In genomic region chr15:40197434-40197833, GRCh38 we compare ENCODE assay signal across 23 cellular contexts. TPM values are rescaled to one million over a fixed set of nuclear protein-coding genes. Genes with fewer than 3 reads are reported as not detected.
DNase-seq lines count a peak whose midpoint lies in the region; ATAC-seq, FAIRE-seq and TF ChIP-seq lines count a peak whose summit lies in the region.
"Had no signal": no experiment of that assay in that cellular context is flagged by ENCODE, and none has a peak within 500 bp of the region (broad histone marks: within the 10 kb centered on the region; RNA-seq: fewer than 3 reads in every experiment).

No MANE protein-coding gene starts in this region.

- ATAC-seq in K562 = no peak
- peak; percentile 65 for ATAC-seq in stimulated activated naive CD8-positive, alpha-beta T cell treated with anti-CD3 and anti-CD28 coated beads, Interleukin-15, amount 100 ng/mL, for 72 hours
- ATAC-seq: SK-N-SH treated with all-trans-retinoic acid at 6 μM for 48 hours had no signal

- TF ChIP-seq RAD21 in K562 (CRISPR knock-in tag; conservative IDR thresholded peaks at IDR 0.05 in 1 of 2, IDR thresholded peaks at IDR 0.05 in 1 of 2) = no peak

- H3K27ac ChIP-seq in K562 (ENCODE audit: extremely low read depth, low read depth, low read length) (no peak overlapping the region), kidney (ENCODE audit: low read depth in 2 of 2, low read length in 2 of 2) (no peak overlapping the region)
- H3K27ac ChIP-seq: colonic mucosa, tibial nerve, VCaP had no signal

- H2AFZ ChIP-seq in K562 (ENCODE audit: low read depth, low read length) = no peak overlapping the region

- H3K9me3 Mint-ChIP-seq in activated naive CD4-positive, alpha-beta T cell treated with anti-CD3 and anti-CD28 coated beads, Interleukin-2, amount 10 ng/mL, durations not matched to agents 7 days and 5 days = no peaks in the 10 kb centered on the region
- H3K9me3 Mint-ChIP-seq in stimulated activated naive CD8-positive, alpha-beta T cell treated with anti-CD3 and anti-CD28 coated beads, Interleukin-15, amount 100 ng/mL, for 72 hours = no peaks in the 10 kb centered on the region
- H3K9me3 Mint-ChIP-seq: naive B cell had no signal

- H4K20me1 ChIP-seq in K562 (replicated peaks; ENCODE audit: control insufficient read depth, insufficient read depth, low read length) = no peaks in the 10 kb centered on the region

- POLR2A ChIA-PET in K562 (lab: Yijun Ruan, JAX) = no interaction called here

- no peak overlapping the region for H3K4me2 ChIP-seq in K562 (ENCODE audit: insufficient read depth, low read length)

- BruUV-seq in K562 (replicated peaks; lab: Mats Ljungman, UMichigan) = no TSS peak

- H3K9me3 ChIP-seq in K562 (replicated peaks; ENCODE audit: control insufficient read depth, insufficient read depth, low read depth, low read length) (no peaks in the 10 kb centered on the region), kidney (ENCODE audit: control insufficient read depth in 1 of 2, low read length in 2 of 2) (no peaks in the 10 kb centered on the region)
- H3K9me3 ChIP-seq: colonic mucosa, tibial nerve had no signal

- no peak overlapping the region for H3K9ac ChIP-seq in K562 (ENCODE audit: insufficient read depth in 1 of 2, low read depth in 2 of 2, low read length in 2 of 2)
- H3K9ac ChIP-seq in kidney (ENCODE audit: low read length in 2 of 2) = no peak overlapping the region

- peaks cover 66% of the 10 kb centered on the region for H3K36me3 Mint-ChIP-seq in activated naive CD4-positive, alpha-beta T cell treated with anti-CD3 and anti-CD28 coated beads, Interleukin-2, amount 10 ng/mL, durations not matched to agents 7 days and 5 days

- intact Hi-C loops in K562 (cut with micrococcal nuclease) = no loop called here
- intact Hi-C loops in kidney (cut with DNase I) = no loop called here

- H3K27ac Mint-ChIP-seq in activated naive CD4-positive, alpha-beta T cell treated with anti-CD3 and anti-CD28 coated beads, Interleukin-2, amount 10 ng/mL, durations not matched to agents 7 days and 5 days = peak overlapping the region; percentile 31
- H3K27ac Mint-ChIP-seq in stimulated activated naive CD8-positive, alpha-beta T cell treated with anti-CD3 and anti-CD28 coated beads, Interleukin-15, amount 100 ng/mL, for 72 hours = no peak overlapping the region
- H3K27ac Mint-ChIP-seq: B cell, mesothelial cell of epicardium had no signal

- TF ChIP-seq EP300 in K562 (IDR thresholded peaks at IDR 0.05; ENCODE audit: low read length) = no peak

- H3K9me1 ChIP-seq in K562 (ENCODE audit: control insufficient read depth, insufficient read depth, low read length) = no peaks in the 10 kb centered on the region

- H3K27me3 ChIP-seq in K562 (ENCODE audit: control insufficient read depth in 2 of 2, insufficient read depth in 2 of 2, low read length in 2 of 2) = no peaks in the 10 kb centered on the region
- H3K27me3 ChIP-seq: colonic mucosa, tibial nerve had no signal

- peaks cover 13% of the 10 kb centered on the region; the same call in 2 of the 3 replicates for H3K79me2 ChIP-seq in K562 (ENCODE audit: control insufficient read depth, insufficient read depth, low read length)

- H3K36me3 ChIP-seq in K562 (ENCODE audit: control insufficient read depth, insufficient read depth, low read length) = peaks cover 91% of the 10 kb centered on the region
- H3K36me3 ChIP-seq in kidney (ENCODE audit: control insufficient read depth in 1 of 2, insufficient read depth in 2 of 2, low read length in 2 of 2) = no peaks in the 10 kb centered on the region
- H3K36me3 ChIP-seq: colonic mucosa, tibial nerve had no signal

- TF ChIP-seq CTCF in K562 (IDR thresholded peaks at IDR 0.05 in 2 of 3, conservative IDR thresholded peaks at IDR 0.05 in 1 of 3; ENCODE audit: insufficient read depth in 2 of 3, low read depth in 1 of 3, low read length in 3 of 3) (no peak), kidney (IDR thresholded peaks at IDR 0.05; ENCODE audit: borderline replicate concordance, extremely low read depth, insufficient read depth) (no peak)

- H3K4me1 Mint-ChIP-seq in activated naive CD4-positive, alpha-beta T cell treated with anti-CD3 and anti-CD28 coated beads, Interleukin-2, amount 10 ng/mL, durations not matched to agents 7 days and 5 days = peaks cover 39% of the 10 kb centered on the region
- peaks cover 25% of the 10 kb centered on the region for H3K4me1 Mint-ChIP-seq in stimulated activated naive CD8-positive, alpha-beta T cell treated with anti-CD3 and anti-CD28 coated beads, Interleukin-15, amount 100 ng/mL, for 72 hours
- H3K4me1 Mint-ChIP-seq: mesothelial cell of epicardium had no signal

- TF ChIP-seq POLR2A in K562 (conservative IDR thresholded peaks at IDR 0.05) = no peak

- H3K27me3 Mint-ChIP-seq in activated naive CD4-positive, alpha-beta T cell treated with anti-CD3 and anti-CD28 coated beads, Interleukin-2, amount 10 ng/mL, durations not matched to agents 7 days and 5 days = no peaks in the 10 kb centered on the region
- H3K27me3 Mint-ChIP-seq in stimulated activated naive CD8-positive, alpha-beta T cell treated with anti-CD3 and anti-CD28 coated beads, Interleukin-15, amount 100 ng/mL, for 72 hours = no peaks in the 10 kb centered on the region
- H3K27me3 Mint-ChIP-seq: B cell, naive B cell had no signal

- FAIRE-seq in K562 (lab: Jason Lieb, UNC) = peak; percentile 52
- FAIRE-seq in kidney (lab: Jason Lieb, UNC) = no peak
- FAIRE-seq: bronchial epithelial cell, GM12892, keratinocyte had no signal

- no peak for DNase-seq in activated naive CD4-positive, alpha-beta T cell treated with anti-CD3 and anti-CD28 coated beads, Interleukin-2, amount 10 ng/mL, durations not matched to agents 7 days and 5 days
- no peak for DNase-seq in activated naive CD4-positive, alpha-beta T cell treated with anti-CD3 and anti-CD28 coated beads, Interleukin-2, amount 50 U/mL, for 16 hours
- peak; percentile 68 for DNase-seq in Jurkat, Clone E6-1 (ENCODE audit: low read depth, low spot score)
- DNase-seq in K562 (ENCODE audit: extremely low read depth in 1 of 4, low spot score in 3 of 4) (no peak), kidney (no peak), NCI-H1092 (lab: John Stamatoyannopoulos, UW) (no peak)
- DNase-seq in stimulated activated naive CD8-positive, alpha-beta T cell treated with anti-CD3 and anti-CD28 coated beads, Interleukin-15, amount 100 ng/mL, for 72 hours = no peak
- DNase-seq: activated CD4-positive, alpha-beta T cell treated with anti-CD3 and anti-CD28 coated beads, Interleukin-2, amount 50 U/mL, for 1 hour; activated T-cell treated with anti-CD3 and anti-CD28 coated beads for 4 hours; anterior cingulate cortex; colonic mucosa; effector CD8-positive, alpha-beta T cell; MV-4-11; naive B cell; NCI-H510A treated with DMSO at 0.1 percent for 48 hours had no signal

- CTCF ChIA-PET in activated naive CD4-positive, alpha-beta T cell treated with anti-CD3 and anti-CD28 coated beads, Interleukin-2, amount 10 ng/mL, durations not matched to agents 7 days and 5 days (lab: Charles Lee) = interaction anchor here (0.7 to 1.3 kb wide), 3 partner anchors 20 to 152 kb away, joined by 3 to 6 read pairs (median 3); no protein-coding TSS in a partner anchor
- CTCF ChIA-PET in K562 (lab: Yijun Ruan, JAX; ENCODE audit: low intra/inter-chr PET ratio) = no interaction called here

- H3K4me3 ChIP-seq in Jurkat, Clone E6-1 (ENCODE audit: low read length) = no peak overlapping the region
- H3K4me3 ChIP-seq in K562 (no peak overlapping the region), kidney (ENCODE audit: low read length in 2 of 2) (no peak overlapping the region)
- H3K4me3 ChIP-seq: colonic mucosa, tibial nerve had no signal

- WGBS in K562 (ENCODE audit: insufficient coverage, low coverage, missing lambda C conversion rate) = 94% methylated on average over 1 of the region's 1 CpG

- in situ Hi-C loops in K562 (cut with MboI) = no loop called here

- H3K4me1 ChIP-seq in K562 (replicated peaks in 1 of 2; ENCODE audit: control insufficient read depth in 2 of 2, insufficient read depth in 2 of 2, low read length in 2 of 2) (no peaks in the 10 kb centered on the region), kidney (ENCODE audit: control insufficient read depth in 1 of 2, insufficient read depth in 1 of 2, low read depth in 1 of 2, low read length in 2 of 2) (no peaks in the 10 kb centered on the region)
- H3K4me1 ChIP-seq: colonic mucosa, tibial nerve had no signal

- no peak overlapping the region for H3K4me3 Mint-ChIP-seq in activated naive CD4-positive, alpha-beta T cell treated with anti-CD3 and anti-CD28 coated beads, Interleukin-2, amount 10 ng/mL, durations not matched to agents 7 days and 5 days
- H3K4me3 Mint-ChIP-seq in stimulated activated naive CD8-positive, alpha-beta T cell treated with anti-CD3 and anti-CD28 coated beads, Interleukin-15, amount 100 ng/mL, for 72 hours = no peak overlapping the region
- H3K4me3 Mint-ChIP-seq: B cell, mesothelial cell of epicardium, naive B cell had no signal

RNA-seq across cellular contexts. Expression of gene BUB1B, which starts 36.6 kb away (rescaled TPM):
- 138 TPM for polyA plus RNA-seq in Jurkat, Clone E6-1 (2012; ENCODE audit: insufficient read depth, insufficient read length)
- 100 and 246 TPM in 2 replicates for total RNA-seq in K562 (2011; cell fraction: chromatin; rRNA removed; ENCODE audit: low replicate concordance)
- 43.7 and 56.3 TPM in 2 replicates for total RNA-seq in K562 (2011; cell fraction: nucleolus; rRNA removed)
- total RNA-seq in K562 (2011; cell fraction: nucleoplasm; rRNA removed) = 69.7 and 78.0 TPM in 2 replicates
- total RNA-seq in K562 (2014; rRNA removed) = 73.1 and 79.1 TPM in 2 replicates
- 89.7 and 95.5 TPM in 2 replicates for total RNA-seq in K562 (2014; rRNA removed; fragmentation: Illumina TruSeq; extraction: Trizol)
- total RNA-seq in K562 (2015; rRNA removed; fragmentation: Illumina TruSeq; extraction: Trizol) = 81.0 and 82.2 TPM in 2 replicates
- 72.8 and 75.6 TPM in 2 replicates for total RNA-seq in K562 (2021)
- polyA plus RNA-seq in K562 (2011; rRNA removed) = 113 and 118 TPM in 2 replicates
- polyA plus RNA-seq in K562 (2011; cell fraction: cytosol; rRNA removed) = 21.6 and 38.9 TPM in 2 replicates
- polyA plus RNA-seq in K562 (2011; cell fraction: nucleus; rRNA removed) = 208 and 313 TPM in 2 replicates
- 46.2 and 52.2 TPM in 2 replicates for polyA plus RNA-seq in K562 (2012)
- polyA plus RNA-seq in K562 (2014; fragmentation: Illumina TruSeq; extraction: Trizol) = 92.6 and 105 TPM in 2 replicates
- polyA plus RNA-seq in K562 (2014; fragmentation: Nextera tagmentation; extraction: Ambion mirVana) = 10 to 100 TPM; 28.7 to 43.3 TPM
- 93.4 and 94.2 TPM in 2 replicates for polyA plus RNA-seq in K562 (2014; rRNA removed)
- 80.8 and 91.4 TPM in 2 replicates for polyA minus RNA-seq in K562 (2011; rRNA and poly(A)+ RNA removed)
- polyA minus RNA-seq in K562 (2011; cell fraction: cytosol; rRNA and poly(A)+ RNA removed) = 26.2 and 37.5 TPM in 2 replicates
- 50.5 and 120 TPM in 2 replicates for polyA minus RNA-seq in K562 (2011; cell fraction: nucleus; rRNA and poly(A)+ RNA removed)
- total RNA-seq in kidney = 0.94 TPM
- polyA plus RNA-seq in kidney (ENCODE audit: insufficient read depth, low read depth, low replicate concordance) = 0.69 TPM

RNA-seq across cellular contexts. Expression of gene PAK6, which starts 41.4 kb away (rescaled TPM):
- 5.6 TPM for polyA plus RNA-seq in Jurkat, Clone E6-1 (2012; ENCODE audit: insufficient read depth, insufficient read length)
- 0.25 and 1.3 TPM in 2 replicates for total RNA-seq in K562 (2011; cell fraction: chromatin; rRNA removed; ENCODE audit: low replicate concordance)
- total RNA-seq in K562 (2011; cell fraction: nucleolus; rRNA removed) = 0.66 and 1.8 TPM in 2 replicates
- total RNA-seq in K562 (2011; cell fraction: nucleoplasm; rRNA removed) = 0.15 and 1.8 TPM in 2 replicates
- total RNA-seq in K562 (2014; rRNA removed) (0.08 and 0.09 TPM in 2 replicates), K562 (2014; rRNA removed; fragmentation: Illumina TruSeq; extraction: Trizol) (0.22 TPM in 1 of 2 replicates, not detected in the other), K562 (2015; rRNA removed; fragmentation: Illumina TruSeq; extraction: Trizol) (0.08 TPM in 1 of 2 replicates, not detected in the other), K562 (2021) (0.20 and 0.47 TPM in 2 replicates), kidney (11.9 TPM)
- polyA plus RNA-seq in K562 (2011; rRNA removed) (0.28 and 0.74 TPM in 2 replicates), K562 (2014; fragmentation: Illumina TruSeq; extraction: Trizol) (0.16 and 0.33 TPM in 2 replicates), K562 (2014; fragmentation: Nextera tagmentation; extraction: Ambion mirVana) (under 1 TPM in 1 of 2 experiments, not detected in 1; 0.03 TPM), K562 (2014; rRNA removed) (0.04 and 0.07 TPM in 2 replicates), kidney (ENCODE audit: insufficient read depth, low read depth, low replicate concordance) (8.1 TPM)
- polyA plus RNA-seq in K562 (2011; cell fraction: cytosol; rRNA removed) = 0.25 and 2.2 TPM in 2 replicates
- polyA plus RNA-seq in K562 (2011; cell fraction: nucleus; rRNA removed) = 0.18 and 2.1 TPM in 2 replicates
- polyA plus RNA-seq in K562 (2012) = 0.17 and 0.33 TPM in 2 replicates
- 0.15 and 0.25 TPM in 2 replicates for polyA minus RNA-seq in K562 (2011; rRNA and poly(A)+ RNA removed)
- polyA minus RNA-seq in K562 (2011; cell fraction: cytosol; rRNA and poly(A)+ RNA removed) = 1.1 TPM in 1 of 2 replicates, not detected in the other
- polyA minus RNA-seq in K562 (2011; cell fraction: nucleus; rRNA and poly(A)+ RNA removed) = 0.33 and 2.3 TPM in 2 replicates

Comparison
In these comparisons a context has a peak if more than half of its experiments do, and no peak if none do; other contexts are left out.
1. RNA of gene BUB1B, which starts 36.6 kb away (total RNA-seq): 43.7 to 246 TPM in K562; 0.94 TPM in kidney (single experiment); every median in the first group is over 10 times any median in the second.